In the genomic region with DNA sequence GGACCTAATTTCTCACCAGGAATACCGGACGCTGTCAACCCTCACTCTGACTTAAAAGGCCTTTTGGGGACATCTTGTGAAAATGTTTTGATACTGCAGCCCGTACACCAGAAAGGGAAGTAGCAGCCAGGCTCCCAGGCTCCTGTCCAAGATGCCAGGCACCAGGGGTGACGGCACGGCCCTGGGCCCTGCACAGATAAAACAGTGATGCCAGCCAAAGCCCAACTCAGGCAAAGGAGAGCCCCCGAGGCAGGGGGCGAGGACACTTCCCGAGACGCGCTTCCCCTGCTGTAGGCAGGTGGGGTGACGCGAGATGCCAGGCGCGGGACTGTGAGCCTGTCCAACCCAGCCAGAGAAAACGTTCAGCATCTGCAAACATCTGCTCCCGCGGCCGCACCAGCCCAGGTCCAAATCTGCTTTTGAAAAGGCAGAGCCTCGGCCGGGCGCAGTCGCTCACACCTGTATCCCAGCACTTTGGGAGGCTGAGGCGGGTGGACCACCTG, we compare ENCODE assay signal across 8 cellular contexts. TPM values are rescaled to one million over a fixed set of nuclear protein-coding genes. Genes with fewer than 3 reads are reported as not detected.
DNase-seq lines count a peak whose midpoint lies in the region; ATAC-seq and TF ChIP-seq lines count a peak whose summit lies in the region.

No MANE protein-coding gene starts in this region.

- POLR2A ChIA-PET in activated CD4-positive, alpha-beta T cell treated with anti-CD3 and anti-CD28 coated beads for 36 hours (lab: Charles Lee), result no interaction called here

- DNase-seq in DMS153 treated with DMSO at 0.1 percent for 48 hours (lab: John Stamatoyannopoulos, UW; ENCODE audit: unreplicated experiment) (peak; percentile 54), NCI-H146 (lab: John Stamatoyannopoulos, UW) (peak; percentile 33), mammary epithelial cell (peak; percentile 39), mucosa of descending colon (peak in 1 of 3 donors; percentile 39), NCI-H1694 (lab: John Stamatoyannopoulos, UW) (no peak), cortex of kidney (lab: John Stamatoyannopoulos, UW) (no peak)
- DNase-seq in activated CD4-positive, alpha-beta T cell treated with anti-CD3 and anti-CD28 coated beads for 36 hours, result no peak

- no TSS peak for BruUV-seq in mammary epithelial cell (replicated peaks; lab: Mats Ljungman, UMichigan)

- no peaks in the 10 kb centered on the region for H3K27me3 ChIP-seq in mammary epithelial cell (ENCODE audit: insufficient read depth, low read length)

- no peak overlapping the region for H3K27ac ChIP-seq in mammary epithelial cell (ENCODE audit: insufficient read depth, low read depth, low read length)

- H2AFZ ChIP-seq in mammary epithelial cell (ENCODE audit: low read depth, low read length), result peak overlapping the region; percentile 51

- no peaks in the 10 kb centered on the region for H3K9me3 ChIP-seq in mammary epithelial cell (replicated peaks; ENCODE audit: insufficient read depth, low read length)
- no peaks in the 10 kb centered on the region for H3K9me3 ChIP-seq in mucosa of descending colon

- H3K9me3 Mint-ChIP-seq in activated CD4-positive, alpha-beta T cell treated with anti-CD3 and anti-CD28 coated beads for 36 hours (ENCODE audit: low read depth), result no peaks in the 10 kb centered on the region

- H3K4me1 ChIP-seq in mammary epithelial cell (ENCODE audit: insufficient read depth, low read length) (no peaks in the 10 kb centered on the region), mucosa of descending colon (ENCODE audit: low read depth) (no peaks in the 10 kb centered on the region)

- intact Hi-C loops in mammary epithelial cell (cut with micrococcal nuclease) (loop anchor here (5.0 kb wide), 2 partner anchors 152 to 237 kb away; no protein-coding TSS in a partner anchor), mucosa of descending colon (cut with DNase I, micrococcal nuclease) (no loop called here)
- intact Hi-C loops in activated CD4-positive, alpha-beta T cell treated with anti-CD3 and anti-CD28 coated beads for 36 hours (cut with DNase I, micrococcal nuclease), result no loop called here

- H3K79me2 ChIP-seq in mammary epithelial cell (ENCODE audit: insufficient read depth, low read length), result no peaks in the 10 kb centered on the region

- dilution Hi-C loops in mammary epithelial cell (cut with HindIII; ENCODE audit: low sequenced_read_pairs), result no loop called here

- H3K9ac ChIP-seq in mammary epithelial cell (ENCODE audit: insufficient read depth, low read length), result no peak overlapping the region

- H3K4me3 ChIP-seq in mammary epithelial cell (replicated peaks in 1 of 3; ENCODE audit: insufficient read depth in 1 of 3, low read depth in 2 of 3, low read length in 3 of 3) (no peak overlapping the region), mucosa of descending colon (no peak overlapping the region)

- H3K4me2 ChIP-seq in mammary epithelial cell (ENCODE audit: insufficient read depth, low read depth, low read length), result no peak overlapping the region

- H3K36me3 ChIP-seq in mammary epithelial cell (ENCODE audit: insufficient read depth, low read length) (no peaks in the 10 kb centered on the region), mucosa of descending colon (ENCODE audit: low read depth) (no peaks in the 10 kb centered on the region)

- no peaks in the 10 kb centered on the region for H4K20me1 ChIP-seq in mammary epithelial cell (ENCODE audit: insufficient read depth, low read length)

- H3K4me3 Mint-ChIP-seq in activated CD4-positive, alpha-beta T cell treated with anti-CD3 and anti-CD28 coated beads for 36 hours, result no peak overlapping the region

- no peaks in the 10 kb centered on the region for H3K27me3 Mint-ChIP-seq in activated CD4-positive, alpha-beta T cell treated with anti-CD3 and anti-CD28 coated beads for 36 hours

- H3K36me3 Mint-ChIP-seq in activated CD4-positive, alpha-beta T cell treated with anti-CD3 and anti-CD28 coated beads for 36 hours (ENCODE audit: low read depth), result no peaks in the 10 kb centered on the region

- H3K4me1 Mint-ChIP-seq in activated CD4-positive, alpha-beta T cell treated with anti-CD3 and anti-CD28 coated beads for 36 hours, result peaks cover 10% of the 10 kb centered on the region

- in situ Hi-C loops in mammary epithelial cell (cut with MboI; ENCODE audit: low sequenced_read_pairs in 2 of 2), result loop anchor here in 1 of 2 donors (5.0 kb wide), 1 partner anchor 152 kb away; no protein-coding TSS in a partner anchor

- ATAC-seq in mucosa of descending colon (peak; percentile 61), HG02763 (IDR thresholded peaks at IDR 0.05; ENCODE audit: unreplicated experiment) (no peak)
- no peak for ATAC-seq in activated CD4-positive, alpha-beta T cell treated with anti-CD3 and anti-CD28 coated beads for 36 hours

- H3K27ac Mint-ChIP-seq in activated CD4-positive, alpha-beta T cell treated with anti-CD3 and anti-CD28 coated beads for 36 hours, result no peak overlapping the region

- CTCF ChIA-PET in mammary epithelial cell (lab: Charles Lee; ENCODE audit: low non-redundant PET), result no interaction called here
- CTCF ChIA-PET in activated CD4-positive, alpha-beta T cell treated with anti-CD3 and anti-CD28 coated beads for 36 hours (lab: Charles Lee), result no interaction called here

- 43% methylated on average over 7 of the region's 23 CpGs for WGBS in mammary epithelial cell (ENCODE audit: low coverage, missing lambda C conversion rate)

- TF ChIP-seq CTCF in mammary epithelial cell (conservative IDR thresholded peaks at IDR 0.05 in 1 of 2, IDR thresholded peaks at IDR 0.05 in 1 of 2; ENCODE audit: extremely low read depth in 1 of 2, insufficient read depth in 1 of 2, low read depth in 1 of 2, low read length in 2 of 2) (peak; percentile 39 to 48), mucosa of descending colon (IDR thresholded peaks at IDR 0.05) (no peak)

RNA-seq across cellular contexts. Expression of a gene that starts 15.7 kb away (rescaled TPM):
- total RNA-seq in mammary epithelial cell, result 10 to 100 TPM; 11.5 to 20.8 TPM
- polyA plus RNA-seq in mammary epithelial cell, result 24.1 TPM
- 10.2 TPM for polyA minus RNA-seq in mammary epithelial cell
- 10 to 100 TPM; 39.3 to 49.9 (median 45.3) TPM for total RNA-seq in mucosa of descending colon
- 10 to 100 TPM; 21.6 to 25.2 TPM for total RNA-seq in activated CD4-positive, alpha-beta T cell treated with anti-CD3 and anti-CD28 coated beads for 36 hours

RNA-seq across cellular contexts. Expression of a gene that starts 56.4 kb away (rescaled TPM):
- total RNA-seq in mammary epithelial cell (under 1 TPM; 0.33 to 0.45 TPM), mucosa of descending colon (10 to 100 TPM in 1 of 3 donors, 1 to 10 TPM in 2; 7.9 to 14.7 (median 9.8) TPM)
- polyA plus RNA-seq in mammary epithelial cell, result 1.1 TPM
- polyA minus RNA-seq in mammary epithelial cell, result 1.3 TPM
- total RNA-seq in activated CD4-positive, alpha-beta T cell treated with anti-CD3 and anti-CD28 coated beads for 36 hours, result not detected

Comparison
In these comparisons a context has a peak if more than half of its experiments do, and no peak if none do; other contexts are left out.
1. DNase-seq: peak in DMS153 treated with DMSO at 0.1 percent for 48 hours (single experiment), NCI-H146 (single experiment) and mammary epithelial cell (single experiment); none in NCI-H1694 (single experiment), cortex of kidney (single experiment) and activated CD4-positive, alpha-beta T cell treated with anti-CD3 and anti-CD28 coated beads for 36 hours (single experiment).
2. RNA of a gene that starts 56.4 kb away (total RNA-seq): 7.9 to 14.7 TPM in mucosa of descending colon; 0.33 to 0.45 TPM in mammary epithelial cell and not detected in activated CD4-positive, alpha-beta T cell treated with anti-CD3 and anti-CD28 coated beads for 36 hours; every median in the first group is over 4 times any median in the second.